Comparison of ENCODE assay signal across 1 cellular context in the genomic region with DNA sequence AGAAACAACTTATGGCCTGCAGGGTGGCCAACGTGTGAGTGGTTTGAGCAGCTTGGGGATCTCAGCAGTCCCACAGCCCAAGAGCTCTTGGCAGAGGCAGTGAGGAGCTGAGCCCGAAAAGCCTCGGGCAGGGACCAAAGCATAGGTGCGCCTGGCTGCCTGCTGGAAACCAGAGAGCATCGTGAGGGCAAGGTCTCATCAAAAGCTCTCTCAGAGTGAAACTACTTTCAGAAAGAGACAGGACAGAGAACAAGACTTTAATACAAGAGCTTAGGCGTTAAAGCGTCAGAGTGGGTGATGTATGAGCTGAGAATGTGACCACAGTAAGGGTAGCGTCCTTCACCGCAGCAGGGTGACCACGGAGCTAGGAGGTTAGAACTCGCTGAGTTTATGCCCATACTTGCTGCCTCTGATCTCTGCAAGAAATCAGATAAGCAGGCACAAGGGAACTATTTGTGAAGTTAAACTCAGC.
TF ChIP-seq lines count a peak whose summit lies in the region.

No MANE protein-coding gene starts in this region.

TF ChIP-seq in SK-N-SH treated with all-trans-retinoic acid at 6 μM for 48 hours, 23 proteins besides CTCF, POLR2A, EP300 and RAD21 (continued from another document):
- TF ChIP-seq OSR1 (CRISPR knock-in tag; IDR thresholded peaks at IDR 0.05) = no peak
- no peak for TF ChIP-seq ESRRG (CRISPR knock-in tag; IDR thresholded peaks at IDR 0.05)
- no peak for TF ChIP-seq TCF4 (CRISPR knock-in tag; IDR thresholded peaks at IDR 0.05; ENCODE audit: borderline replicate concordance)
- TF ChIP-seq ZC3H10 (CRISPR knock-in tag; IDR thresholded peaks at IDR 0.05) = no peak
